In genomic region chr20:59145926-59146800, GRCh38 we compare ENCODE assay signal across 11 cellular contexts. TPM values are rescaled to one million over a fixed set of nuclear protein-coding genes. Genes with fewer than 3 reads are reported as not detected.
A peak's percentile ranks its signal among the peaks of the same experiment; 100 is the strongest.
DNase-seq lines count a peak whose midpoint lies in the region; ATAC-seq and TF ChIP-seq lines count a peak whose summit lies in the region.
"Had no signal": no experiment of that assay in that cellular context is flagged by ENCODE, and none has a peak within 500 bp of the region (broad histone marks: within the 10 kb centered on the region; RNA-seq: fewer than 3 reads in every experiment).

No MANE protein-coding gene starts in this region.

- H3K4me3 Mint-ChIP-seq in activated T-helper 1 cell treated with anti-CD3 and anti-CD28 coated beads, Interleukin-12 subunit alpha, Interleukin-12 subunit beta, Interleukin-2, Interleukin-4 antibody, amounts not matched to agents 30 ng/mL and 10 ng/mL and 1 ng/mL, durations not matched to agents 14 hours and 24 hours and 36 hours = peak overlapping the region; percentile 79

- TF ChIP-seq CTCF in GM20000 (IDR thresholded peaks at IDR 0.05; ENCODE audit: extremely low read depth, missing control alignments) = no peak

- DNase-seq in GM20000 (ENCODE audit: low spot score) (peak; percentile 36), islet precursor cell (peak; percentile 26), DMS79 treated with DMSO at 0.1 percent for 48 hours (lab: John Stamatoyannopoulos, UW) (no peak), substantia nigra (lab: John Stamatoyannopoulos, UW) (no peak)
- DNase-seq in activated T-helper 1 cell treated with anti-CD3 and anti-CD28 coated beads, Interleukin-12 subunit alpha, Interleukin-12 subunit beta, Interleukin-2, Interleukin-4 antibody, amounts not matched to agents 30 ng/mL and 10 ng/mL and 1 ng/mL, durations not matched to agents 14 hours and 24 hours and 36 hours (ENCODE audit: low spot score) = no peak
- DNase-seq in stimulated activated CD8-positive, alpha-beta memory T cell treated with anti-CD3 and anti-CD28 coated beads, Interleukin-4, amount 100 ng/mL, for 4 hours (ENCODE audit: low read depth in 2 of 2, low spot score in 1 of 2) = peak; percentile 48 to 58
- DNase-seq: COR-L47, NCI-H1092 treated with DMSO at 0.1 percent for 48 hours had no signal

- H3K27ac Mint-ChIP-seq in activated T-helper 1 cell treated with anti-CD3 and anti-CD28 coated beads, Interleukin-12 subunit alpha, Interleukin-12 subunit beta, Interleukin-2, Interleukin-4 antibody, amounts not matched to agents 30 ng/mL and 10 ng/mL and 1 ng/mL, durations not matched to agents 14 hours and 24 hours and 36 hours = peak overlapping the region; percentile 84

- ATAC-seq in HG03378 (IDR thresholded peaks at IDR 0.05; ENCODE audit: unreplicated experiment) (no peak), HG02938 (IDR thresholded peaks at IDR 0.05; ENCODE audit: unreplicated experiment) (no peak)

- H3K9me3 Mint-ChIP-seq in activated T-helper 1 cell treated with anti-CD3 and anti-CD28 coated beads, Interleukin-12 subunit alpha, Interleukin-12 subunit beta, Interleukin-2, Interleukin-4 antibody, amounts not matched to agents 30 ng/mL and 10 ng/mL and 1 ng/mL, durations not matched to agents 14 hours and 24 hours and 36 hours = no peaks in the 10 kb centered on the region

- H3K4me1 Mint-ChIP-seq in activated T-helper 1 cell treated with anti-CD3 and anti-CD28 coated beads, Interleukin-12 subunit alpha, Interleukin-12 subunit beta, Interleukin-2, Interleukin-4 antibody, amounts not matched to agents 30 ng/mL and 10 ng/mL and 1 ng/mL, durations not matched to agents 14 hours and 24 hours and 36 hours (ENCODE audit: low read depth) = peaks cover 65% of the 10 kb centered on the region

- intact Hi-C loops in activated T-helper 1 cell treated with anti-CD3 and anti-CD28 coated beads, Interleukin-12 subunit alpha, Interleukin-12 subunit beta, Interleukin-2, Interleukin-4 antibody, amounts not matched to agents 30 ng/mL and 10 ng/mL and 1 ng/mL, durations not matched to agents 14 hours and 24 hours and 36 hours (cut with micrococcal nuclease) = loop anchor here (1.0 to 2.0 kb wide), 3 partner anchors 18 to 33 kb away; no protein-coding TSS in a partner anchor

- H3K36me3 Mint-ChIP-seq in activated T-helper 1 cell treated with anti-CD3 and anti-CD28 coated beads, Interleukin-12 subunit alpha, Interleukin-12 subunit beta, Interleukin-2, Interleukin-4 antibody, amounts not matched to agents 30 ng/mL and 10 ng/mL and 1 ng/mL, durations not matched to agents 14 hours and 24 hours and 36 hours (ENCODE audit: low read depth) = peaks cover 10% of the 10 kb centered on the region

- no peak overlapping the region for H3K27ac ChIP-seq in substantia nigra (ENCODE audit: low read depth, low read length, poor library complexity, severe bottlenecking)

- peaks cover 2% of the 10 kb centered on the region for H3K27me3 Mint-ChIP-seq in activated T-helper 1 cell treated with anti-CD3 and anti-CD28 coated beads, Interleukin-12 subunit alpha, Interleukin-12 subunit beta, Interleukin-2, Interleukin-4 antibody, amounts not matched to agents 30 ng/mL and 10 ng/mL and 1 ng/mL, durations not matched to agents 14 hours and 24 hours and 36 hours (ENCODE audit: insufficient read depth)

RNA-seq across cellular contexts. Expression of gene ZNF831, which starts 17.5 kb away (rescaled TPM):
- total RNA-seq in activated T-helper 1 cell treated with anti-CD3 and anti-CD28 coated beads, Interleukin-12 subunit alpha, Interleukin-12 subunit beta, Interleukin-2, Interleukin-4 antibody, amounts not matched to agents 30 ng/mL and 10 ng/mL and 1 ng/mL, durations not matched to agents 14 hours and 24 hours and 36 hours = 3.4 and 3.6 TPM in 2 replicates
- total RNA-seq: myocyte had no signal

Comparison
In these comparisons a context has a peak if more than half of its experiments do, and no peak if none do; other contexts are left out.
1. DNase-seq: peak in GM20000 (single experiment), islet precursor cell (single experiment) and stimulated activated CD8-positive, alpha-beta memory T cell treated with anti-CD3 and anti-CD28 coated beads, Interleukin-4, amount 100 ng/mL, for 4 hours (2 of 2); none in activated T-helper 1 cell treated with anti-CD3 and anti-CD28 coated beads, Interleukin-12 subunit alpha, Interleukin-12 subunit beta, Interleukin-2, Interleukin-4 antibody, amounts not matched to agents 30 ng/mL and 10 ng/mL and 1 ng/mL, durations not matched to agents 14 hours and 24 hours and 36 hours (single experiment), DMS79 treated with DMSO at 0.1 percent for 48 hours (single experiment) and substantia nigra (0 of 49).